ENCODE assay signal across 1 cellular context in the genomic region with DNA sequence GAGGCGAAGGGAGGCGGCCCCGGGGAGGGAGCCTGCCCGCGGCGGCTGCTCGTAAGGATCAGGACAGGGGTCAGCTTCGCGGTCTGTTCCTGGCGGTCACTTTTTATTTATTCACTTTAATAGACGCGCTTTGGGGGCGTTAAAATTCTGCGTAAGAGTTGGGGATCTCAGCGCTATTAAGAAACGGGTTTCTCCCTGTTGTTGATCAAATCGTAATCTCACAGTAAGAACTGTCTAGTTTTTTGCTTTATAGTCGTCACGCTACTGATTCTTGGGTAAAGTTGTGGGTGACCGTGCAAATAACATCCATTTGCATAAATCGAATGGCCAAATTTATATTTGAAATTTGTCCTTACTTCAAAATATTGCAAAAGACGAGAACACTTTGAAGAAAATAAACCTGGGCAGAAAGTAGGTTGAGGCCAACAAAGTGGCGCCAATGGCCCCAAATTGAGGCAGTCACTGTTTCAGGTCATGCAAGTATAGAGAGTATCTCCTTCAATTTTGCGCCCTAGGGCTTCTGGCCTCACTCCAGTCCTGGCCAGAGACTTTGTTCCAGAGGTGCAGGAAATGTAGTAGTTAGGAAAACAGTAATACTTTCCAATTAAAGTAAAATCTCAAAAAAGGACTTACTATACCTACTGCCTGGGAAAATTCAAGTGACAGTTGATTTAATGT.
TF ChIP-seq lines count a peak whose summit lies in the region.

No MANE protein-coding gene starts in this region.

TF ChIP-seq in HCT116, 20 proteins besides CTCF, POLR2A, EP300 and RAD21:
- TF ChIP-seq, protein P1, sequence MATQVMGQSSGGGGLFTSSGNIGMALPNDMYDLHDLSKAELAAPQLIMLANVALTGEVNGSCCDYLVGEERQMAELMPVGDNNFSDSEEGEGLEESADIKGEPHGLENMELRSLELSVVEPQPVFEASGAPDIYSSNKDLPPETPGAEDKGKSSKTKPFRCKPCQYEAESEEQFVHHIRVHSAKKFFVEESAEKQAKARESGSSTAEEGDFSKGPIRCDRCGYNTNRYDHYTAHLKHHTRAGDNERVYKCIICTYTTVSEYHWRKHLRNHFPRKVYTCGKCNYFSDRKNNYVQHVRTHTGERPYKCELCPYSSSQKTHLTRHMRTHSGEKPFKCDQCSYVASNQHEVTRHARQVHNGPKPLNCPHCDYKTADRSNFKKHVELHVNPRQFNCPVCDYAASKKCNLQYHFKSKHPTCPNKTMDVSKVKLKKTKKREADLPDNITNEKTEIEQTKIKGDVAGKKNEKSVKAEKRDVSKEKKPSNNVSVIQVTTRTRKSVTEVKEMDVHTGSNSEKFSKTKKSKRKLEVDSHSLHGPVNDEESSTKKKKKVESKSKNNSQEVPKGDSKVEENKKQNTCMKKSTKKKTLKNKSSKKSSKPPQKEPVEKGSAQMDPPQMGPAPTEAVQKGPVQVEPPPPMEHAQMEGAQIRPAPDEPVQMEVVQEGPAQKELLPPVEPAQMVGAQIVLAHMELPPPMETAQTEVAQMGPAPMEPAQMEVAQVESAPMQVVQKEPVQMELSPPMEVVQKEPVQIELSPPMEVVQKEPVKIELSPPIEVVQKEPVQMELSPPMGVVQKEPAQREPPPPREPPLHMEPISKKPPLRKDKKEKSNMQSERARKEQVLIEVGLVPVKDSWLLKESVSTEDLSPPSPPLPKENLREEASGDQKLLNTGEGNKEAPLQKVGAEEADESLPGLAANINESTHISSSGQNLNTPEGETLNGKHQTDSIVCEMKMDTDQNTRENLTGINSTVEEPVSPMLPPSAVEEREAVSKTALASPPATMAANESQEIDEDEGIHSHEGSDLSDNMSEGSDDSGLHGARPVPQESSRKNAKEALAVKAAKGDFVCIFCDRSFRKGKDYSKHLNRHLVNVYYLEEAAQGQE (IDR thresholded peaks at IDR 0.05; ENCODE audit: low read depth): no peak
- TF ChIP-seq, protein P2, sequence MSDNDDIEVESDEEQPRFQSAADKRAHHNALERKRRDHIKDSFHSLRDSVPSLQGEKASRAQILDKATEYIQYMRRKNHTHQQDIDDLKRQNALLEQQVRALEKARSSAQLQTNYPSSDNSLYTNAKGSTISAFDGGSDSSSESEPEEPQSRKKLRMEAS (IDR thresholded peaks at IDR 0.05): no peak
- TF ChIP-seq CEBPB (IDR thresholded peaks at IDR 0.05; ENCODE audit: low read depth) (no peak), EZH2 (IDR thresholded peaks at IDR 0.05) (no peak), TCF7L2 (IDR thresholded peaks at IDR 0.05; ENCODE audit: borderline replicate concordance, extremely low read depth, insufficient read depth, insufficient read length) (no peak), FOSL1 (IDR thresholded peaks at IDR 0.05; ENCODE audit: low read depth) (no peak), JUND (IDR thresholded peaks at IDR 0.05) (no peak), ELF1 (IDR thresholded peaks at IDR 0.05; ENCODE audit: borderline replicate concordance, low read depth) (no peak), ZNF274 (IDR thresholded peaks at IDR 0.05; ENCODE audit: low read depth, low read length) (no peak), ZFX (IDR thresholded peaks at IDR 0.05) (no peak), EGR1 (IDR thresholded peaks at IDR 0.05; ENCODE audit: low read depth) (no peak), YY1 (IDR thresholded peaks at IDR 0.05; ENCODE audit: extremely low read depth, insufficient replicate concordance, low read depth, low read length) (no peak), SP1 (IDR thresholded peaks at IDR 0.05; ENCODE audit: low read depth) (no peak), POLR2AphosphoS5 (IDR thresholded peaks at IDR 0.05; ENCODE audit: low read depth, low read length) (no peak)
- TF ChIP-seq, protein P3, sequence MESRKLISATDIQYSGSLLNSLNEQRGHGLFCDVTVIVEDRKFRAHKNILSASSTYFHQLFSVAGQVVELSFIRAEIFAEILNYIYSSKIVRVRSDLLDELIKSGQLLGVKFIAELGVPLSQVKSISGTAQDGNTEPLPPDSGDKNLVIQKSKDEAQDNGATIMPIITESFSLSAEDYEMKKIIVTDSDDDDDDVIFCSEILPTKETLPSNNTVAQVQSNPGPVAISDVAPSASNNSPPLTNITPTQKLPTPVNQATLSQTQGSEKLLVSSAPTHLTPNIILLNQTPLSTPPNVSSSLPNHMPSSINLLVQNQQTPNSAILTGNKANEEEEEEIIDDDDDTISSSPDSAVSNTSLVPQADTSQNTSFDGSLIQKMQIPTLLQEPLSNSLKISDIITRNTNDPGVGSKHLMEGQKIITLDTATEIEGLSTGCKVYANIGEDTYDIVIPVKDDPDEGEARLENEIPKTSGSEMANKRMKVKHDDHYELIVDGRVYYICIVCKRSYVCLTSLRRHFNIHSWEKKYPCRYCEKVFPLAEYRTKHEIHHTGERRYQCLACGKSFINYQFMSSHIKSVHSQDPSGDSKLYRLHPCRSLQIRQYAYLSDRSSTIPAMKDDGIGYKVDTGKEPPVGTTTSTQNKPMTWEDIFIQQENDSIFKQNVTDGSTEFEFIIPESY (IDR thresholded peaks at IDR 0.05; ENCODE audit: extremely low read depth, insufficient replicate concordance, low read length): no peak
TF ChIP-seq in HCT116: peak in this region for 0.
